Comparison of ENCODE assay signal across 28 cellular contexts in the genomic region with DNA sequence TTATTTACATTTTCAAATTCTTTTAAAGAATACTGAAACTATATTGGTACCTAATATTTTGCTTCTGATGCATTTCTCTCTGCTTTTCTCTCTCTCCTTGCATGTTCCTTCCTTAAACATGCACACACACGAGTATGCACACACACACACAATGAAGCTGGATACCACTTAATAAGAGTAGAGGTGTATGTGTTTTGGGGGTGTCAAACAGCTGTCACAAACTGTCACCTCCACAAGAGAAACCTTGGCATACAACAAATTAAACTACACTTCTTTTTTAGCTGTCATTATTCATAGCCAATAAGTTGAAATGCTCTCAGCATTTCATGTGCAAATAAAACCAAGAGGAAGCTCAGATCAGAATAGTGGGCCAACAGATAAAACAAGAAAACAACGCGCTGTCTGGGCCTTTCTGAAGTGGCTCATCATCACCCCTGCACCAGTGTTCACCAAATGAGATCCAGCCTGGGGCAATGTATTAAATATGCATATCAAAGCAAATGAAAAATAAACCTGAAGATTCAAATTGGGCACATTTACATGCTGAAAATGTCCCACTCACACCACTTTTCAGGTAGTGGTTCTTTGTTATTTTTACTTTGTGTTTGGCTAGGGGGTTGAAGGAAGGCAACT. TPM values are rescaled to one million over a fixed set of nuclear protein-coding genes. Genes with fewer than 3 reads are reported as not detected.
DNase-seq lines count a peak whose midpoint lies in the region; ATAC-seq, FAIRE-seq and TF ChIP-seq lines count a peak whose summit lies in the region.
"Had no signal": no experiment of that assay in that cellular context is flagged by ENCODE, and none has a peak within 500 bp of the region (broad histone marks: within the 10 kb centered on the region; RNA-seq: fewer than 3 reads in every experiment).

No MANE protein-coding gene starts in this region.

- H2AFZ ChIP-seq in Karpas-422 (ENCODE audit: low read length) (no peak overlapping the region), neural cell (ENCODE audit: low read depth, low read length) (no peak overlapping the region)
- H2AFZ ChIP-seq: neural progenitor cell had no signal

- H3K79me2 ChIP-seq in Karpas-422 (ENCODE audit: low read length) (peaks cover 93% of the 10 kb centered on the region), neural cell (replicated peaks; ENCODE audit: insufficient read depth, low read length) (peaks cover 99% of the 10 kb centered on the region)

- no peak for TF ChIP-seq POLR2A in GM12892 (IDR thresholded peaks at IDR 0.05; ENCODE audit: low read depth, low read length)

- H3K9me3 ChIP-seq in Karpas-422 (ENCODE audit: low read length): no peaks in the 10 kb centered on the region
- H3K9me3 ChIP-seq in endocrine pancreas (ENCODE audit: control insufficient read depth, low read length): no peaks in the 10 kb centered on the region
- no peaks in the 10 kb centered on the region for H3K9me3 ChIP-seq in neural cell (ENCODE audit: low read length)
- H3K9me3 ChIP-seq: colonic mucosa, upper lobe of right lung had no signal

- H3K27ac Mint-ChIP-seq in stimulated activated naive CD8-positive, alpha-beta T cell treated with anti-CD3 and anti-CD28 coated beads, Interleukin-15, amount 100 ng/mL, for 72 hours: no peak overlapping the region
- H3K27ac Mint-ChIP-seq: activated CD4-positive, alpha-beta memory T cell treated with anti-CD3 and anti-CD28 coated beads for 36 hours; activated naive CD4-positive, alpha-beta T cell treated with anti-CD3 and anti-CD28 coated beads for 36 hours; activated T-helper 1 cell treated with anti-CD3 and anti-CD28 coated beads, Interleukin-12 subunit alpha, Interleukin-12 subunit beta, Interleukin-2, Interleukin-4 antibody, amounts not matched to agents 30 ng/mL and 10 ng/mL and 1 ng/mL, durations not matched to agents 14 hours and 24 hours and 36 hours; neural progenitor cell; stimulated activated effector memory CD8-positive, alpha-beta T cell treated with anti-CD3 and anti-CD28 coated beads, Interleukin-12 subunit alpha, Interleukin-12 subunit beta, amount 100 ng/mL, for 72 hours had no signal

- H3K4me3 ChIP-seq in Karpas-422 (ENCODE audit: low read length) (peak overlapping the region; percentile 13; the same call in 1 of the 2 replicates), endocrine pancreas (ENCODE audit: control insufficient read depth, insufficient read depth, low read length) (peak overlapping the region; percentile 96), neural cell (ENCODE audit: low read length) (peak overlapping the region; percentile 93)
- H3K4me3 ChIP-seq: colonic mucosa, neural progenitor cell, upper lobe of right lung had no signal

- H3K4me2 ChIP-seq in Karpas-422 (ENCODE audit: low read depth, low read length, poor library complexity, severe bottlenecking): peak overlapping the region; percentile 10
- H3K4me2 ChIP-seq in neural cell (ENCODE audit: low read length): peak overlapping the region; percentile 97
- H3K4me2 ChIP-seq: KMS-11, neural progenitor cell had no signal

- H3K27ac ChIP-seq in Karpas-422 (ENCODE audit: low read length) (peak overlapping the region; percentile 39), neural cell (ENCODE audit: low read length) (peak overlapping the region; percentile 99)
- H3K27ac ChIP-seq: C4-2B, colonic mucosa, KMS-11, neural progenitor cell, upper lobe of right lung had no signal

- H3K27me3 ChIP-seq in Karpas-422 (ENCODE audit: low read length) (no peaks in the 10 kb centered on the region), endocrine pancreas (ENCODE audit: control insufficient read depth, insufficient read depth, low read length) (no peaks in the 10 kb centered on the region), neural cell (ENCODE audit: insufficient read depth, low read depth, low read length) (no peaks in the 10 kb centered on the region)
- H3K27me3 ChIP-seq: upper lobe of right lung had no signal

- H3K4me3 Mint-ChIP-seq in stimulated activated naive CD8-positive, alpha-beta T cell treated with anti-CD3 and anti-CD28 coated beads, Interleukin-15, amount 100 ng/mL, for 72 hours: no peak overlapping the region
- H3K4me3 Mint-ChIP-seq: activated CD4-positive, alpha-beta memory T cell treated with anti-CD3 and anti-CD28 coated beads for 36 hours; activated naive CD4-positive, alpha-beta T cell treated with anti-CD3 and anti-CD28 coated beads for 36 hours; activated T-helper 1 cell treated with anti-CD3 and anti-CD28 coated beads, Interleukin-12 subunit alpha, Interleukin-12 subunit beta, Interleukin-2, Interleukin-4 antibody, amounts not matched to agents 30 ng/mL and 10 ng/mL and 1 ng/mL, durations not matched to agents 14 hours and 24 hours and 36 hours; neural progenitor cell; stimulated activated effector memory CD8-positive, alpha-beta T cell treated with anti-CD3 and anti-CD28 coated beads, Interleukin-12 subunit alpha, Interleukin-12 subunit beta, amount 100 ng/mL, for 72 hours had no signal

- no peak for TF ChIP-seq RAD21 in neural cell (conservative IDR thresholded peaks at IDR 0.05)

- FAIRE-seq in GM12892 (lab: Jason Lieb, UNC): peak; percentile 79
- FAIRE-seq: bronchial epithelial cell had no signal

- H3K36me3 ChIP-seq in Karpas-422 (ENCODE audit: insufficient read depth, low read length) (peaks cover 69% of the 10 kb centered on the region), endocrine pancreas (ENCODE audit: control insufficient read depth, insufficient read depth, low read length) (peaks cover 13% of the 10 kb centered on the region), neural cell (ENCODE audit: insufficient read depth, low read length) (peaks cover 30% of the 10 kb centered on the region)
- H3K36me3 ChIP-seq: colonic mucosa, neural progenitor cell had no signal

- H3K9ac ChIP-seq in Karpas-422 (ENCODE audit: low read length) (no peak overlapping the region), endocrine pancreas (ENCODE audit: control insufficient read depth, insufficient read depth, low read length) (peak overlapping the region; percentile 63), neural cell (ENCODE audit: low read length) (peak overlapping the region; percentile 100)
- H3K9ac ChIP-seq: KMS-11, neural progenitor cell had no signal

- no peak for TF ChIP-seq CTCF in neural cell (IDR thresholded peaks at IDR 0.05; ENCODE audit: poor library complexity, severe bottlenecking)

- no peak for DNase-seq in GM12892 (ENCODE audit: insufficient read length)
- DNase-seq in Karpas-422: no peak
- DNase-seq in inferior parietal cortex (ENCODE audit: extremely low spot score): no peak
- DNase-seq in activated CD4-positive, alpha-beta T cell treated with anti-CD3 and anti-CD28 coated beads for 1 hour: no peak
- DNase-seq in stimulated activated naive CD8-positive, alpha-beta T cell treated with anti-CD3 and anti-CD28 coated beads, Interleukin-15, amount 100 ng/mL, for 72 hours: no peak
- DNase-seq: activated CD4-positive, alpha-beta memory T cell treated with anti-CD3 and anti-CD28 coated beads for 36 hours; activated CD8-positive, alpha-beta memory T cell treated with anti-CD3 and anti-CD28 coated beads, Interleukin-2, amount 50 U/mL, for 4 hours; activated naive CD4-positive, alpha-beta T cell treated with anti-CD3 and anti-CD28 coated beads for 36 hours; colonic mucosa; DMS79 treated with DMSO at 0.1 percent for 48 hours; effector memory CD4-positive, alpha-beta T cell; NCI-H146; NCI-H2107; NCI-H446; PC-3; stimulated activated CD4-positive, alpha-beta T cell treated with anti-CD3 and anti-CD28 coated beads, Interleukin-4, amount 100 ng/mL, for 24 hours; substantia nigra; T-helper 9 cell; upper lobe of right lung had no signal

- TF ChIP-seq EP300 in neural cell (conservative IDR thresholded peaks at IDR 0.05; ENCODE audit: poor library complexity, severe bottlenecking): peak; percentile 81

- H3K9me2 ChIP-seq in Karpas-422 (replicated peaks; ENCODE audit: insufficient read depth, low read length): no peaks in the 10 kb centered on the region; the same call in 1 of the 2 replicates
- H3K9me2 ChIP-seq in neural cell (ENCODE audit: insufficient read depth, low read length): no peaks in the 10 kb centered on the region

- ATAC-seq in stimulated activated naive CD8-positive, alpha-beta T cell treated with anti-CD3 and anti-CD28 coated beads, Interleukin-15, amount 100 ng/mL, for 72 hours: no peak
- ATAC-seq: PC-3; sciatic nerve; stimulated activated effector memory CD8-positive, alpha-beta T cell treated with anti-CD3 and anti-CD28 coated beads, Interleukin-12 subunit alpha, Interleukin-12 subunit beta, amount 100 ng/mL, for 72 hours; upper lobe of right lung had no signal

- no peaks in the 10 kb centered on the region for H3K9me3 Mint-ChIP-seq in stimulated activated naive CD8-positive, alpha-beta T cell treated with anti-CD3 and anti-CD28 coated beads, Interleukin-15, amount 100 ng/mL, for 72 hours
- H3K9me3 Mint-ChIP-seq: activated CD4-positive, alpha-beta memory T cell treated with anti-CD3 and anti-CD28 coated beads for 36 hours; activated naive CD4-positive, alpha-beta T cell treated with anti-CD3 and anti-CD28 coated beads for 36 hours; activated T-helper 1 cell treated with anti-CD3 and anti-CD28 coated beads, Interleukin-12 subunit alpha, Interleukin-12 subunit beta, Interleukin-2, Interleukin-4 antibody, amounts not matched to agents 30 ng/mL and 10 ng/mL and 1 ng/mL, durations not matched to agents 14 hours and 24 hours and 36 hours; neural progenitor cell; stimulated activated effector memory CD8-positive, alpha-beta T cell treated with anti-CD3 and anti-CD28 coated beads, Interleukin-12 subunit alpha, Interleukin-12 subunit beta, amount 100 ng/mL, for 72 hours had no signal

- peaks cover 29% of the 10 kb centered on the region for H3F3A ChIP-seq in neural cell (ENCODE audit: insufficient read depth, low read length, poor library complexity, severe bottlenecking)

- H3K4me1 ChIP-seq in Karpas-422 (ENCODE audit: low read length) (peaks cover 85% of the 10 kb centered on the region), endocrine pancreas (ENCODE audit: control insufficient read depth, insufficient read depth, low read length) (peaks cover 68% of the 10 kb centered on the region)
- H3K4me1 ChIP-seq: colonic mucosa had no signal

- H3K4me1 Mint-ChIP-seq in stimulated activated naive CD8-positive, alpha-beta T cell treated with anti-CD3 and anti-CD28 coated beads, Interleukin-15, amount 100 ng/mL, for 72 hours: peaks cover 6% of the 10 kb centered on the region
- H3K4me1 Mint-ChIP-seq: stimulated activated effector memory CD8-positive, alpha-beta T cell treated with anti-CD3 and anti-CD28 coated beads, Interleukin-12 subunit alpha, Interleukin-12 subunit beta, amount 100 ng/mL, for 72 hours had no signal

- H4K20me1 ChIP-seq in Karpas-422 (ENCODE audit: insufficient read depth, low read depth, low read length): no peaks in the 10 kb centered on the region
- peaks cover 27% of the 10 kb centered on the region for H4K20me1 ChIP-seq in neural cell (ENCODE audit: insufficient read depth)

- H3K27me3 Mint-ChIP-seq in stimulated activated naive CD8-positive, alpha-beta T cell treated with anti-CD3 and anti-CD28 coated beads, Interleukin-15, amount 100 ng/mL, for 72 hours: peaks cover 64% of the 10 kb centered on the region

TF ChIP-seq in neural cell, 6 proteins besides CTCF, POLR2A, EP300 and RAD21 (continues in another document):
- no peak for TF ChIP-seq EZH2 (IDR thresholded peaks at IDR 0.05; ENCODE audit: borderline replicate concordance, insufficient read depth, low read length, poor library complexity, severe bottlenecking)

RNA-seq across cellular contexts. Expression of a gene that starts 9.7 kb away (rescaled TPM):
- 18.5 TPM for polyA plus RNA-seq in GM12892 (2012; ENCODE audit: missing spikeins)
- 55.7 and 68.2 TPM in 2 replicates for total RNA-seq in Karpas-422 (2014; rRNA removed; shearing (Covaris generic); ENCODE audit: low replicate concordance)
- polyA plus RNA-seq in neural cell: 825 and 939 TPM in 2 replicates
- polyA minus RNA-seq in neural cell: 1,509 and 1,681 TPM in 2 replicates
- total RNA-seq: activated CD4-positive, alpha-beta memory T cell treated with anti-CD3 and anti-CD28 coated beads for 36 hours; activated naive CD4-positive, alpha-beta T cell treated with anti-CD3 and anti-CD28 coated beads for 36 hours; activated T-helper 1 cell treated with anti-CD3 and anti-CD28 coated beads, Interleukin-12 subunit alpha, Interleukin-12 subunit beta, Interleukin-2, Interleukin-4 antibody, amounts not matched to agents 30 ng/mL and 10 ng/mL and 1 ng/mL, durations not matched to agents 14 hours and 24 hours and 36 hours had no signal

Comparison
In these comparisons a context has a peak if more than half of its experiments do, and no peak if none do; other contexts are left out.
1. H3K4me3 ChIP-seq: peak in every context shown above with its lines; median percentile 96 in endocrine pancreas; 93 in neural cell; 13 in Karpas-422.